In the genomic region with DNA sequence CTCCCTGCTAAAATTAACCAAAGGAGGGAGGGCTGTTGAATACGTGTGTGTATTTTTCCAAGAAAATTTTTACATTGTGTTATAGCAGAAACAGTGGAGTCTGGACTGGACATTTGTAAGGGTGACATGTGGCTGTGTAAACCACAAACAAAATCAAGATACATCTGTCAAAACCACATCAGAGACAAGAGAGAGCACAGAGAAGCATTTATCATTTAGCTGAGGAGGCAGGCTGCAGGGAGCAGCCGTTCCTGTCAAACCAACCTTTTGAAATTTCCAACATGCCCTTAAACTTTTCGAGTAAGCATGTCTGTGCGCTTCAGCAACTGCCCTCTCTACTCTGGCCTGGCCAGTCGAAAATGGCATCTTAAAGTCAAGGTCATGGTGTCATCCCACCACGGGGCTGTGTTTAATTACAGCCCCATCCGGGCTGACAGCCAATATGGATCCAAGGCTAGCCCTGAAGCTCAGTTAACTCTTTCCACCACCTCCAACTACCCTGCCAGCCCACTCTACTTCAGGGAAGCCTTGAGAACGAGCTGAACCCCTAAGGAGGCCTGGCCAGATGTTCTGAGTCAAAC, we compare ENCODE assay signal across 13 cellular contexts.
A peak's percentile ranks its signal among the peaks of the same experiment; 100 is the strongest.
DNase-seq lines count a peak whose midpoint lies in the region; ATAC-seq and TF ChIP-seq lines count a peak whose summit lies in the region.
"Had no signal": no experiment of that assay in that cellular context is flagged by ENCODE, and none has a peak within 500 bp of the region (broad histone marks: within the 10 kb centered on the region; RNA-seq: fewer than 3 reads in every experiment).

No MANE protein-coding gene starts in this region.

- TF ChIP-seq CTCF in GM13977 (IDR thresholded peaks at IDR 0.05; ENCODE audit: extremely low read depth, insufficient read depth, missing control alignments): no peak

- DNase-seq in caudate nucleus (lab: John Stamatoyannopoulos, UW): peak in 2 of 61 donors; percentile 39 to 54
- no peak for DNase-seq in GM13977 (ENCODE audit: low spot score)
- no peak for DNase-seq in NOMO-1 (lab: John Stamatoyannopoulos, UW; ENCODE audit: unreplicated experiment in 2 of 2)
- no peak for DNase-seq in head of caudate nucleus
- DNase-seq: activated CD4-positive, alpha-beta T cell treated with anti-CD3 and anti-CD28 coated beads, Interleukin-2, amount 50 U/mL, for 1 hour; naive thymus-derived CD4-positive, alpha-beta T cell; NCI-H1092; NCI-H526 treated with DMSO at 0.1 percent for 48 hours; T-helper 1 cell had no signal

- no peaks in the 10 kb centered on the region for H3K36me3 ChIP-seq in rectal smooth muscle tissue (ENCODE audit: control insufficient read depth, insufficient read depth, low read length)

- peaks cover 38% of the 10 kb centered on the region for H3K4me1 ChIP-seq in rectal smooth muscle tissue (ENCODE audit: control insufficient read depth, insufficient read depth, low read length)

- intact Hi-C loops in head of caudate nucleus (cut with DNase I): no loop called here

- no peaks in the 10 kb centered on the region for H3K27me3 ChIP-seq in rectal smooth muscle tissue (ENCODE audit: control insufficient read depth, insufficient read depth, low read length)

- no peak overlapping the region for H3K4me3 ChIP-seq in rectal smooth muscle tissue (ENCODE audit: low read length)

- ATAC-seq in GM18868 (IDR thresholded peaks at IDR 0.05; ENCODE audit: unreplicated experiment) (peak; percentile 31), HG03060 (IDR thresholded peaks at IDR 0.05; ENCODE audit: low read depth, unreplicated experiment) (peak; percentile 45), HG02571 (IDR thresholded peaks at IDR 0.05; ENCODE audit: unreplicated experiment) (no peak)
- ATAC-seq: naive thymus-derived CD4-positive, alpha-beta T cell had no signal

- in situ Hi-C loops in GM13977 (cut with MboI; ENCODE audit: low pct_unique_long_range_greater_than_20kb, low sequenced_read_pairs, unreplicated experiment): loop anchor here (5.0 to 25.0 kb wide), 2 partner anchors 33 to 383 kb away; no protein-coding TSS in a partner anchor

- no peak overlapping the region for H3K9ac ChIP-seq in rectal smooth muscle tissue (ENCODE audit: low read length)

- H3K27ac ChIP-seq in caudate nucleus (ENCODE audit: low read depth, low read length): peak overlapping the region; percentile 50
- peak overlapping the region; percentile 90 for H3K27ac ChIP-seq in rectal smooth muscle tissue (ENCODE audit: low read depth, low read length)
